12 cellular contexts compared by ENCODE assay signal in genomic region chr7:155741061-155741460, GRCh38.
DNase-seq lines count a peak whose midpoint lies in the region; ATAC-seq and TF ChIP-seq lines count a peak whose summit lies in the region.
"Had no signal": no experiment of that assay in that cellular context is flagged by ENCODE, and none has a peak within 500 bp of the region (broad histone marks: within the 10 kb centered on the region; RNA-seq: fewer than 3 reads in every experiment).

No MANE protein-coding gene starts in this region.

- no peak for DNase-seq in activated CD4-positive, alpha-beta T cell treated with anti-CD3 and anti-CD28 coated beads for 36 hours
- no peak for DNase-seq in activated CD4-positive, alpha-beta T cell treated with anti-CD3 and anti-CD28 coated beads for 4 hours
- peak; percentile 57 for DNase-seq in H9
- DNase-seq in T-helper 17 cell: no peak
- DNase-seq in left lung: no peak
- DNase-seq in stimulated activated CD4-positive, alpha-beta T cell treated with anti-CD3 and anti-CD28 coated beads, Interleukin-4, amount 100 ng/mL, for 1 hour: no peak
- DNase-seq in hippocampal formation (lab: John Stamatoyannopoulos, UW): no peak
- DNase-seq in Right ventricle myocardium inferior (ENCODE audit: missing footprints): no peak
- DNase-seq: DMS 273 treated with DMSO at 0.1 percent for 48 hours had no signal

- peak overlapping the region; percentile 82 for H3K27ac Mint-ChIP-seq in activated CD4-positive, alpha-beta T cell treated with anti-CD3 and anti-CD28 coated beads for 36 hours
- H3K27ac Mint-ChIP-seq in H9: peak overlapping the region in 2 of 3 experiments; percentile 36 to 73; a peak in 4 of 7 replicates
- peak overlapping the region; percentile 34 for H3K27ac Mint-ChIP-seq in T-helper 17 cell

- H2AFZ ChIP-seq in H9 (ENCODE audit: low read length): no peak overlapping the region
- H2AFZ ChIP-seq: hepatocyte had no signal

- no peak overlapping the region for H3K4me2 ChIP-seq in H9 (ENCODE audit: insufficient read depth, insufficient read length, low read length)
- H3K4me2 ChIP-seq: hepatocyte had no signal

- H3K56ac ChIP-seq in H9 (ENCODE audit: insufficient read length, low read depth, low read length): no peak overlapping the region

- no peak overlapping the region for H3K14ac ChIP-seq in H9 (ENCODE audit: insufficient read depth, low read length)

- ATAC-seq in activated CD4-positive, alpha-beta T cell treated with anti-CD3 and anti-CD28 coated beads for 36 hours: no peak
- ATAC-seq in T-helper 17 cell: no peak
- peak; percentile 30 for ATAC-seq in left lung
- no peak for ATAC-seq in Right ventricle myocardium inferior

- H2BK15ac ChIP-seq in H9 (ENCODE audit: low read depth, low read length): no peak overlapping the region

- H3K27ac ChIP-seq in H9 (ENCODE audit: insufficient read length, low read depth, low read length): no peak overlapping the region
- H3K27ac ChIP-seq in left lung: no peak overlapping the region
- H3K27ac ChIP-seq: cardiac muscle cell, hepatocyte, RWPE1 had no signal

- H3K23me2 ChIP-seq in H9 (ENCODE audit: insufficient read length, low read depth, low read length, poor library complexity, severe bottlenecking): peaks cover 3% of the 10 kb centered on the region

- no peak overlapping the region for H2BK120ac ChIP-seq in H9 (ENCODE audit: low read depth, low read length, poor library complexity, severe bottlenecking)

- H2BK5ac ChIP-seq in H9 (ENCODE audit: insufficient read length, low read length): no peak overlapping the region

- CTCF ChIA-PET in activated CD4-positive, alpha-beta T cell treated with anti-CD3 and anti-CD28 coated beads for 36 hours (lab: Charles Lee): interaction anchor here (1.1 to 2.3 kb wide), 2 partner anchors 130 to 143 kb away, joined by 3 to 14 read pairs; no protein-coding TSS in a partner anchor

- peaks cover 70% of the 10 kb centered on the region for H3K36me3 Mint-ChIP-seq in activated CD4-positive, alpha-beta T cell treated with anti-CD3 and anti-CD28 coated beads for 36 hours (ENCODE audit: low read depth)
- peaks cover 30 to 77% (median 68%) of the 10 kb centered on the region in 3 experiments; a peak in 6 of 7 replicates for H3K36me3 Mint-ChIP-seq in H9 (ENCODE audit: insufficient read depth in 1 of 3, low read depth in 3 of 3)
- peaks cover 2% of the 10 kb centered on the region for H3K36me3 Mint-ChIP-seq in T-helper 17 cell (ENCODE audit: low read depth)

- H3K36me3 ChIP-seq in left lung: peaks cover 0 to 82% of the 10 kb centered on the region in 2 donors

- no CpG with 5 or more reads among the region's 8 CpGs for WGBS in H9 (ENCODE audit: extremely low coverage, insufficient read length, low lambda C conversion rate)

- H2BK20ac ChIP-seq in H9 (ENCODE audit: low read depth, low read length, poor library complexity, severe bottlenecking): no peak overlapping the region

- H3K9me3 Mint-ChIP-seq in activated CD4-positive, alpha-beta T cell treated with anti-CD3 and anti-CD28 coated beads for 36 hours (ENCODE audit: low read depth): no peaks in the 10 kb centered on the region
- H3K9me3 Mint-ChIP-seq in H9: no peaks in the 10 kb centered on the region

- H3K79me2 ChIP-seq in H9 (ENCODE audit: insufficient read depth, low read length): no peaks in the 10 kb centered on the region

- no peak overlapping the region for H4K8ac ChIP-seq in H9 (replicated peaks; ENCODE audit: insufficient read length, low read depth, low read length)

- no peaks in the 10 kb centered on the region for H4K20me1 ChIP-seq in H9 (ENCODE audit: control insufficient read depth, insufficient read depth, insufficient read length)

- H3K27me3 Mint-ChIP-seq in activated CD4-positive, alpha-beta T cell treated with anti-CD3 and anti-CD28 coated beads for 36 hours: no peaks in the 10 kb centered on the region
- H3K27me3 Mint-ChIP-seq in H9 (ENCODE audit: low read depth) (no peaks in the 10 kb centered on the region), T-helper 17 cell (no peaks in the 10 kb centered on the region)

- H3K4me1 Mint-ChIP-seq in activated CD4-positive, alpha-beta T cell treated with anti-CD3 and anti-CD28 coated beads for 36 hours: peaks cover 61% of the 10 kb centered on the region
- H3K4me1 Mint-ChIP-seq in H9 (peaks cover 11 to 13% of the 10 kb centered on the region in 2 experiments), T-helper 17 cell (peaks cover 11% of the 10 kb centered on the region)

- H3K4me1 ChIP-seq in H9 (ENCODE audit: insufficient read depth, low read length): no peaks in the 10 kb centered on the region
- peaks cover 0 to 9% of the 10 kb centered on the region in 2 donors for H3K4me1 ChIP-seq in left lung

- H4K91ac ChIP-seq in H9 (ENCODE audit: insufficient read length, low read depth, low read length): no peak overlapping the region

- no peak overlapping the region for H4K5ac ChIP-seq in H9 (ENCODE audit: insufficient read length, low read depth, low read length)

- no peak overlapping the region for H2BK12ac ChIP-seq in H9 (ENCODE audit: insufficient read length, low read depth, low read length)

- no peak overlapping the region for H3K4me3 ChIP-seq in left lung
- H3K4me3 ChIP-seq: cardiac muscle cell, hepatocyte had no signal

- H3K27me3 ChIP-seq in H9 (ENCODE audit: insufficient read depth, low read length) (no peaks in the 10 kb centered on the region), left lung (no peaks in the 10 kb centered on the region)
- H3K27me3 ChIP-seq: cardiac muscle cell, hepatocyte had no signal

- H3T11ph ChIP-seq in H9 (ENCODE audit: low read length): no peak overlapping the region

- no peak overlapping the region for H3K4me3 Mint-ChIP-seq in activated CD4-positive, alpha-beta T cell treated with anti-CD3 and anti-CD28 coated beads for 36 hours
- no peak overlapping the region for H3K4me3 Mint-ChIP-seq in H9
- H3K4me3 Mint-ChIP-seq in T-helper 17 cell: no peak overlapping the region

- TF ChIP-seq CTCF in H9 (conservative IDR thresholded peaks at IDR 0.05): no peak
- TF ChIP-seq CTCF in left lung (IDR thresholded peaks at IDR 0.05): no peak

- POLR2A ChIA-PET in activated CD4-positive, alpha-beta T cell treated with anti-CD3 and anti-CD28 coated beads for 36 hours (lab: Charles Lee): no interaction called here

- H3K79me1 ChIP-seq in H9 (ENCODE audit: insufficient read depth, low read depth, low read length, poor library complexity, severe bottlenecking): no peaks in the 10 kb centered on the region

- H3K4ac ChIP-seq in H9 (ENCODE audit: low read depth, low read length): no peak overlapping the region

- intact Hi-C loops in activated CD4-positive, alpha-beta T cell treated with anti-CD3 and anti-CD28 coated beads for 36 hours (cut with DNase I, micrococcal nuclease): loop anchor here (1.0 to 5.0 kb wide), 2 partner anchors 23 to 274 kb away; no protein-coding TSS in a partner anchor
- intact Hi-C loops in left lung (cut with DNase I): no loop called here
- intact Hi-C loops in Right ventricle myocardium inferior (cut with DNase I): no loop called here

- no peak overlapping the region for H2AK5ac ChIP-seq in H9 (ENCODE audit: insufficient read length, low read length)

- H3K18ac ChIP-seq in H9 (ENCODE audit: insufficient read length, low read depth, low read length): no peak overlapping the region

- no peak overlapping the region for H3K9ac ChIP-seq in H9 (ENCODE audit: extremely low read depth, insufficient read length, low read length)

- H3K9me3 ChIP-seq in H9 (ENCODE audit: control insufficient read depth, low read depth, low read length): no peaks in the 10 kb centered on the region
- H3K9me3 ChIP-seq in T-helper 17 cell (ENCODE audit: control insufficient read depth, low read length, poor library complexity, severe bottlenecking): no peaks in the 10 kb centered on the region
- no peaks in the 10 kb centered on the region for H3K9me3 ChIP-seq in left lung

- no peak overlapping the region for H3K23ac ChIP-seq in H9 (ENCODE audit: insufficient read length, low read depth, low read length)

Comparison
In these comparisons a context has a peak if more than half of its experiments do, and no peak if none do; other contexts are left out.
1. intact Hi-C loops: an anchor here in activated CD4-positive, alpha-beta T cell treated with anti-CD3 and anti-CD28 coated beads for 36 hours (1.0 to 5.0 kb wide); none called in left lung and Right ventricle myocardium inferior.